Comparison of ENCODE assay signal across 1 cellular context in the genomic region with DNA sequence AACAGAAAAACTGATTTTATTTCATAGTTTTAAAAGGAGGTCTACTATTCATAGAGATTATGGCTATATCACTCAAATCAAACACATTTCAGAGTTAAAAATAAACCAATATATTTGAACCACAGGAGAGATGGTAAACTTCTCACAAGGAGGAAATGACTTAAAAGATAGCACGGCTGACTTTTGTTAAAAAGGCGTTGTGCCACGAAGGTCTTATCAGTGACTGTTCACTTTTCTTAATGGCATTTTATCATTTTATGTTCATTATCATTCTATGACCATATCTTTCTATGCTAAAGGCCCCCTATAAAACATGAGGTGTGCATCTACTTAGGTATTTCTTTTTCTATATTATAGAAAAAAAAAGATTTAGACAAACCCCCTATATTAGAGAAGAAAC.
TF ChIP-seq lines count a peak whose summit lies in the region.

No MANE protein-coding gene starts in this region.

TF ChIP-seq in HEK293, 187 proteins besides CTCF, POLR2A, EP300 and RAD21 (continued from another document):
- no peak for TF ChIP-seq ZNF221 (tag by site-specific recombination; IDR thresholded peaks at IDR 0.05; ENCODE audit: borderline replicate concordance)
- TF ChIP-seq, protein P1, sequence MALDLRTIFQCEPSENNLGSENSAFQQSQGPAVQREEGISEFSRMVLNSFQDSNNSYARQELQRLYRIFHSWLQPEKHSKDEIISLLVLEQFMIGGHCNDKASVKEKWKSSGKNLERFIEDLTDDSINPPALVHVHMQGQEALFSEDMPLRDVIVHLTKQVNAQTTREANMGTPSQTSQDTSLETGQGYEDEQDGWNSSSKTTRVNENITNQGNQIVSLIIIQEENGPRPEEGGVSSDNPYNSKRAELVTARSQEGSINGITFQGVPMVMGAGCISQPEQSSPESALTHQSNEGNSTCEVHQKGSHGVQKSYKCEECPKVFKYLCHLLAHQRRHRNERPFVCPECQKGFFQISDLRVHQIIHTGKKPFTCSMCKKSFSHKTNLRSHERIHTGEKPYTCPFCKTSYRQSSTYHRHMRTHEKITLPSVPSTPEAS (tag by site-specific recombination; IDR thresholded peaks at IDR 0.05) = no peak
